ENCODE assay signal across 25 cellular contexts in the genomic region with DNA sequence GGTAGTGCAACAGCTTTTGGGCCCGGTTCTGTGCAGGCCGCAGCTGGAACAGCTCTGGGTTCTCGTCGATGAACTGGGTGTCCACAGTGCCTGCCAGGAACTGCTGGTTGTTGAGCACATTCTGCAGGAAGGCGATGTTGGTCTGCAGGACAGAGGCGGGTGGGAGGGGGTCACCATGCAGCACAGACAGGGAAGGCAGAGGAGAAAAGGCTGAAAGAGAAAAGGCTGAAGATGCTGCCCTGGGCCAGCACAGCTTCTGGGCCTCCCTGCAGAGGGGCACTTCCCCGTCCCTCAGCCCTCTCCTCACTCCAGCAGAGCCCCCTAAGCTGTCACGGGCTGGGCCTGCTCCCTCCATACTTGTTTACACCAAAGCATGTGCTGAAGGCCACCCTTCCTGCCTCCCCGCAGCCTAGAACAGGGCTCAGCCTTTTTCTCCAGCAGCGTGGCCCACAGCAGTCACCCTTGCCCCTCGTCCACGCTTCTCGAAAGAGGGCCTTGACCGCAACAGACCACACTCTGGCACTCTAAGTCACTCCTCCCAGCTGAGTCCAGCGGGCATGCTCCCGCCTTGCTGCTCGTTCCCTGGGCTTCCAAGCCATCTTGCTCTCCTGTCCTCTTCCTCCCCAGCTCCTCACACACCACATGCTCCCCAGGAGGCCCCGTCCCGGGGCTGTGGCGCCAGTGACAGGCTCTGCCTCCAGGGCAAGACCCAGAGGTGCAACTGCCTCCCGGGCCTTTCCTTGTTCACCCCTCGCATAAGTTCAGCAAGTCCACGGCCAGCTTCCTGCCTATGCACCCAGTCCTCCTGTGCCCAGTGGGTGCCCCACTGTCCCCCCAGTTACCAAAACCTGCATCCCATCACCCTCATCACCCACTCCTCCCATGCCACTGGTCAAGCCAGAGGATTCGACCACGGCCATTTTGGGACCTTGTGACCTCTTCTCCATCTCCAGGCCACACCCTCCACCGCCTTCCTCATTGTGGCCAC. TPM values are rescaled to one million over a fixed set of nuclear protein-coding genes. Genes with fewer than 3 reads are reported as not detected.
DNase-seq lines count a peak whose midpoint lies in the region; ATAC-seq, FAIRE-seq and TF ChIP-seq lines count a peak whose summit lies in the region.
"Had no signal": no experiment of that assay in that cellular context is flagged by ENCODE, and none has a peak within 500 bp of the region (broad histone marks: within the 10 kb centered on the region; RNA-seq: fewer than 3 reads in every experiment).

No MANE protein-coding gene starts in this region.

- H3K27me3 ChIP-seq in HepG2 (ENCODE audit: control insufficient read depth in 1 of 2, insufficient read depth in 2 of 2, low read length in 2 of 2) = no peaks in the 10 kb centered on the region
- H3K27me3 ChIP-seq in upper lobe of right lung = no peaks in the 10 kb centered on the region
- H3K27me3 ChIP-seq: brain microvascular endothelial cell, ovary had no signal

- no peaks in the 10 kb centered on the region for H3K79me2 ChIP-seq in HepG2 (ENCODE audit: insufficient read depth, low read length)

- H3K9me3 Mint-ChIP-seq in activated naive CD8-positive, alpha-beta T cell treated with anti-CD3 and anti-CD28 coated beads, Interleukin-2, amount 10 ng/mL, durations not matched to agents 7 days and 5 days = no peaks in the 10 kb centered on the region
- no peaks in the 10 kb centered on the region for H3K9me3 Mint-ChIP-seq in activated naive CD8-positive, alpha-beta T cell treated with anti-CD3 and anti-CD28 coated beads, Interleukin-2, amount 50 U/mL, for 24 hours
- H3K9me3 Mint-ChIP-seq: activated CD4-positive, alpha-beta memory T cell treated with anti-CD3 and anti-CD28 coated beads for 36 hours; activated naive CD4-positive, alpha-beta T cell treated with anti-CD3 and anti-CD28 coated beads, Interleukin-2, amount 50 U/mL, for 72 hours had no signal

- no TSS peak for BruUV-seq in HepG2 (replicated peaks; lab: Mats Ljungman, UMichigan)

- no peaks in the 10 kb centered on the region for H4K20me1 ChIP-seq in HepG2 (ENCODE audit: insufficient read depth, low read length)

- peaks cover 15% of the 10 kb centered on the region for H3K4me1 Mint-ChIP-seq in activated naive CD8-positive, alpha-beta T cell treated with anti-CD3 and anti-CD28 coated beads, Interleukin-2, amount 10 ng/mL, durations not matched to agents 7 days and 5 days
- peaks cover 17% of the 10 kb centered on the region for H3K4me1 Mint-ChIP-seq in activated naive CD8-positive, alpha-beta T cell treated with anti-CD3 and anti-CD28 coated beads, Interleukin-2, amount 50 U/mL, for 24 hours

- WGBS in HepG2 (ENCODE audit: low lambda C conversion rate) = 97% methylated on average over 23 of the region's 26 CpGs

- POLR2A ChIA-PET in activated naive CD8-positive, alpha-beta T cell treated with anti-CD3 and anti-CD28 coated beads, Interleukin-2, amount 10 ng/mL, durations not matched to agents 7 days and 5 days (lab: Charles Lee) = interaction anchor here (4.1 kb wide), 1 partner anchor 10 kb away, joined by 90 read pairs; a partner anchor contains a TSS
- POLR2A ChIA-PET in RWPE1 (lab: Yijun Ruan, JAX; ENCODE audit: low non-redundant PET) (no interaction called here), HepG2 (lab: Yijun Ruan, JAX) (interaction anchor here (1.1 to 2.7 kb wide), 2 partner anchors 10 to 11 kb away, joined by 4 to 24 read pairs; a partner anchor contains a TSS)

- ATAC-seq in activated naive CD8-positive, alpha-beta T cell treated with anti-CD3 and anti-CD28 coated beads, Interleukin-2, amount 10 ng/mL, durations not matched to agents 7 days and 5 days (ENCODE audit: low read depth) = no peak
- ATAC-seq in activated naive CD8-positive, alpha-beta T cell treated with anti-CD3 and anti-CD28 coated beads, Interleukin-2, amount 50 U/mL, for 24 hours = no peak
- no peak for ATAC-seq in HepG2
- ATAC-seq in upper lobe of right lung = no peak
- ATAC-seq in GM21390 (IDR thresholded peaks at IDR 0.05; ENCODE audit: unreplicated experiment) = no peak
- ATAC-seq in HG02870 (IDR thresholded peaks at IDR 0.05; ENCODE audit: unreplicated experiment) = no peak
- ATAC-seq: activated naive CD4-positive, alpha-beta T cell treated with anti-CD3 and anti-CD28 coated beads, Interleukin-2, amount 50 U/mL, for 72 hours; right cardiac atrium had no signal

- H3K27ac Mint-ChIP-seq in activated naive CD8-positive, alpha-beta T cell treated with anti-CD3 and anti-CD28 coated beads, Interleukin-2, amount 10 ng/mL, durations not matched to agents 7 days and 5 days = no peak overlapping the region
- H3K27ac Mint-ChIP-seq in activated naive CD8-positive, alpha-beta T cell treated with anti-CD3 and anti-CD28 coated beads, Interleukin-2, amount 50 U/mL, for 24 hours = no peak overlapping the region
- H3K27ac Mint-ChIP-seq: activated CD4-positive, alpha-beta memory T cell treated with anti-CD3 and anti-CD28 coated beads for 36 hours had no signal

- H3K9me3 ChIP-seq in HepG2 (ENCODE audit: low read length) (no peaks in the 10 kb centered on the region), upper lobe of right lung (no peaks in the 10 kb centered on the region)
- H3K9me3 ChIP-seq: ovary had no signal

- no peak overlapping the region for H3K4me3 ChIP-seq in HepG2 (replicated peaks in 1 of 3; ENCODE audit: insufficient read depth in 1 of 3, low read depth in 2 of 3, low read length in 3 of 3)
- no peak overlapping the region for H3K4me3 ChIP-seq in upper lobe of right lung
- H3K4me3 ChIP-seq: ovary had no signal

- H3K9ac ChIP-seq in HepG2 (ENCODE audit: insufficient read depth, low read depth, low read length) = no peak overlapping the region

- in situ Hi-C loops in HepG2 (cut with HindIII; ENCODE audit: extremely low pct_ligation_motif_present, low pct_unique_long_range_greater_than_20kb) = no loop called here

- TF ChIP-seq EP300 in HepG2 (IDR thresholded peaks at IDR 0.05; ENCODE audit: low read depth in 2 of 2, low read length in 2 of 2) (no peak), HepG2 (CRISPR knock-in tag; IDR thresholded peaks at IDR 0.05; ENCODE audit: borderline replicate concordance) (no peak)

- H3K36me3 ChIP-seq in HepG2 (replicated peaks in 1 of 2; ENCODE audit: control insufficient read depth in 1 of 2, insufficient read depth in 2 of 2, low read length in 2 of 2) (peaks cover 21% of the 10 kb centered on the region in 2 experiments; a peak in 3 of 5 replicates), upper lobe of right lung (no peaks in the 10 kb centered on the region)
- H3K36me3 ChIP-seq: ovary had no signal

- H2AFZ ChIP-seq in HepG2 (ENCODE audit: low read length) = no peak overlapping the region

- H3K4me2 ChIP-seq in HepG2 (ENCODE audit: low read depth, low read length) = no peak overlapping the region

- H3K4me1 ChIP-seq in HepG2 (ENCODE audit: insufficient read depth, low read length) (peaks cover 11% of the 10 kb centered on the region), upper lobe of right lung (peaks cover 6% of the 10 kb centered on the region)

- CTCF ChIA-PET in RWPE1 (lab: Yijun Ruan, JAX) (no interaction called here), HepG2 (lab: Yijun Ruan, JAX; ENCODE audit: low intra/inter-chr PET ratio, low total read pairs) (no interaction called here)

- no peak overlapping the region for H3K4me3 Mint-ChIP-seq in activated naive CD8-positive, alpha-beta T cell treated with anti-CD3 and anti-CD28 coated beads, Interleukin-2, amount 10 ng/mL, durations not matched to agents 7 days and 5 days
- H3K4me3 Mint-ChIP-seq in activated naive CD8-positive, alpha-beta T cell treated with anti-CD3 and anti-CD28 coated beads, Interleukin-2, amount 50 U/mL, for 24 hours = no peak overlapping the region
- H3K4me3 Mint-ChIP-seq: activated CD4-positive, alpha-beta memory T cell treated with anti-CD3 and anti-CD28 coated beads for 36 hours had no signal

- TF ChIP-seq CTCF in RWPE1 (conservative IDR thresholded peaks at IDR 0.05; ENCODE audit: low read depth) (no peak), HepG2 (CRISPR knock-in tag; IDR thresholded peaks at IDR 0.05) (no peak), upper lobe of right lung (IDR thresholded peaks at IDR 0.05) (no peak)

- peak overlapping the region; percentile 94 for H3K27ac ChIP-seq in RWPE1
- no peak overlapping the region for H3K27ac ChIP-seq in HepG2 (ENCODE audit: extremely low read length, insufficient read depth, low read length)
- no peak overlapping the region for H3K27ac ChIP-seq in upper lobe of right lung
- H3K27ac ChIP-seq: brain microvascular endothelial cell, ovary, VCaP had no signal

- intact Hi-C loops in HepG2 (cut with micrococcal nuclease; ENCODE audit: unreplicated experiment) = no loop called here
- intact Hi-C loops in upper lobe of right lung (cut with DNase I) = no loop called here

- TF ChIP-seq RAD21 in HepG2 (CRISPR knock-in tag; IDR thresholded peaks at IDR 0.05) = no peak

- H3K36me3 Mint-ChIP-seq in activated naive CD8-positive, alpha-beta T cell treated with anti-CD3 and anti-CD28 coated beads, Interleukin-2, amount 10 ng/mL, durations not matched to agents 7 days and 5 days = no peaks in the 10 kb centered on the region
- peaks cover 2% of the 10 kb centered on the region for H3K36me3 Mint-ChIP-seq in activated naive CD8-positive, alpha-beta T cell treated with anti-CD3 and anti-CD28 coated beads, Interleukin-2, amount 50 U/mL, for 24 hours (ENCODE audit: low read depth)
- H3K36me3 Mint-ChIP-seq: activated CD4-positive, alpha-beta memory T cell treated with anti-CD3 and anti-CD28 coated beads for 36 hours; activated naive CD4-positive, alpha-beta T cell treated with anti-CD3 and anti-CD28 coated beads, Interleukin-2, amount 50 U/mL, for 72 hours had no signal

- H3K27me3 Mint-ChIP-seq in activated naive CD8-positive, alpha-beta T cell treated with anti-CD3 and anti-CD28 coated beads, Interleukin-2, amount 10 ng/mL, durations not matched to agents 7 days and 5 days = no peaks in the 10 kb centered on the region
- H3K27me3 Mint-ChIP-seq in activated naive CD8-positive, alpha-beta T cell treated with anti-CD3 and anti-CD28 coated beads, Interleukin-2, amount 50 U/mL, for 24 hours = no peaks in the 10 kb centered on the region
- H3K27me3 Mint-ChIP-seq: activated CD4-positive, alpha-beta memory T cell treated with anti-CD3 and anti-CD28 coated beads for 36 hours had no signal

- peak; percentile 33 for DNase-seq in activated naive CD8-positive, alpha-beta T cell treated with anti-CD3 and anti-CD28 coated beads, Interleukin-2, amount 10 ng/mL, durations not matched to agents 7 days and 5 days
- DNase-seq in activated naive CD8-positive, alpha-beta T cell treated with anti-CD3 and anti-CD28 coated beads, Interleukin-2, amount 50 U/mL, for 24 hours = no peak
- DNase-seq in RWPE1 (ENCODE audit: low spot score) = no peak
- DNase-seq in HepG2 (ENCODE audit: low spot score) = no peak
- DNase-seq in upper lobe of right lung = peak; percentile 59
- no peak for DNase-seq in superior temporal gyrus (ENCODE audit: extremely low spot score)
- DNase-seq: activated CD4-positive, alpha-beta memory T cell treated with anti-CD3 and anti-CD28 coated beads for 36 hours; activated T-cell treated with anti-CD3 and anti-CD28 coated beads, Interleukin-2, amount 50 U/mL, for 1 hour; brain microvascular endothelial cell; cortex of kidney; hippocampal formation; Karpas-422; NCI-H187; NCI-H774; SHP77; stimulated activated CD4-positive, alpha-beta T cell treated with anti-CD3 and anti-CD28 coated beads, Interleukin-15, amount 100 ng/mL, for 24 hours; substantia nigra had no signal

- no peak for TF ChIP-seq POLR2A in HepG2 (IDR thresholded peaks at IDR 0.05; ENCODE audit: insufficient read depth in 1 of 2, low read depth in 2 of 2, low read length in 2 of 2)

- FAIRE-seq in HepG2 (lab: Jason Lieb, UNC) = no peak
- FAIRE-seq: endothelial cell of umbilical vein, H54 had no signal

RNA-seq across cellular contexts. Expression of a gene that starts 3.3 kb away (rescaled TPM):
- total RNA-seq in activated naive CD8-positive, alpha-beta T cell treated with anti-CD3 and anti-CD28 coated beads, Interleukin-2, amount 10 ng/mL, durations not matched to agents 7 days and 5 days = 10 to 100 TPM; 16.4 to 17.0 TPM
- total RNA-seq in HepG2 (2016; rRNA removed; fragmentation: Illumina TruSeq; extraction: Trizol) (4.4 and 6.8 TPM in 2 replicates), upper lobe of right lung (14.0 TPM)
- 1.1 TPM in 2 replicates for total RNA-seq in HepG2 (2016; cell fraction: cytosol; rRNA removed; fragmentation: Illumina TruSeq; extraction: Trizol; ENCODE audit: low read depth)
- 3.5 and 6.4 TPM in 2 replicates for total RNA-seq in HepG2 (2016; cell fraction: insoluble cytoplasmic fraction; rRNA removed; fragmentation: Illumina TruSeq; extraction: Trizol)
- 4.1 and 5.5 TPM in 2 replicates for total RNA-seq in HepG2 (2016; cell fraction: membrane; rRNA removed; fragmentation: Illumina TruSeq; extraction: Trizol)
- total RNA-seq in HepG2 (2016; cell fraction: nucleus; rRNA removed; fragmentation: Illumina TruSeq; extraction: Trizol) = 2.9 and 5.5 TPM in 2 replicates
- polyA plus RNA-seq in HepG2 (2011; rRNA removed) = 1.3 and 2.4 TPM in 2 replicates
- polyA plus RNA-seq in HepG2 (2011; cell fraction: cytosol; rRNA removed) = 1.7 and 3.3 TPM in 2 replicates
- polyA plus RNA-seq in HepG2 (2011; cell fraction: nucleus; rRNA removed) = 7.1 and 9.6 TPM in 2 replicates
- 1.2 and 2.5 TPM in 2 replicates for polyA plus RNA-seq in HepG2 (2012)
- 1.4 and 1.5 TPM in 2 replicates for polyA plus RNA-seq in HepG2 (2016; cell fraction: cytosol; fragmentation: Illumina TruSeq; extraction: Trizol; ENCODE audit: low read depth)
- polyA plus RNA-seq in HepG2 (2016; cell fraction: insoluble cytoplasmic fraction; fragmentation: Illumina TruSeq; extraction: Trizol; ENCODE audit: low read depth) = 3.8 and 4.4 TPM in 2 replicates
- 3.3 and 4.1 TPM in 2 replicates for polyA plus RNA-seq in HepG2 (2016; cell fraction: membrane; fragmentation: Illumina TruSeq; extraction: Trizol; ENCODE audit: low read depth)
- polyA plus RNA-seq in HepG2 (2016; cell fraction: nucleus; fragmentation: Illumina TruSeq; extraction: Trizol; ENCODE audit: insufficient read depth, low read depth) = 7.3 and 8.5 TPM in 2 replicates
- 3.9 and 38.9 TPM in 2 replicates for polyA minus RNA-seq in HepG2 (2011; rRNA and poly(A)+ RNA removed; ENCODE audit: low replicate concordance)
- 2.7 and 3.0 TPM in 2 replicates for polyA minus RNA-seq in HepG2 (2011; cell fraction: cytosol; rRNA and poly(A)+ RNA removed)
- 1.1 and 1.5 TPM in 2 replicates for polyA minus RNA-seq in HepG2 (2011; cell fraction: nucleus; rRNA and poly(A)+ RNA removed)

RNA-seq across cellular contexts. Expression of a gene that starts 10.3 kb away (rescaled TPM):
- total RNA-seq in activated naive CD8-positive, alpha-beta T cell treated with anti-CD3 and anti-CD28 coated beads, Interleukin-2, amount 10 ng/mL, durations not matched to agents 7 days and 5 days = 10 to 100 TPM; 23.0 to 27.2 TPM
- total RNA-seq in HepG2 (2016; rRNA removed; fragmentation: Illumina TruSeq; extraction: Trizol) = 8.0 and 22.2 TPM in 2 replicates
- 5.3 and 5.8 TPM in 2 replicates for total RNA-seq in HepG2 (2016; cell fraction: cytosol; rRNA removed; fragmentation: Illumina TruSeq; extraction: Trizol; ENCODE audit: low read depth)
- total RNA-seq in HepG2 (2016; cell fraction: insoluble cytoplasmic fraction; rRNA removed; fragmentation: Illumina TruSeq; extraction: Trizol) = 8.3 and 23.5 TPM in 2 replicates
- total RNA-seq in HepG2 (2016; cell fraction: membrane; rRNA removed; fragmentation: Illumina TruSeq; extraction: Trizol) = 9.8 and 10.6 TPM in 2 replicates
- total RNA-seq in HepG2 (2016; cell fraction: nucleus; rRNA removed; fragmentation: Illumina TruSeq; extraction: Trizol) = 18.1 and 22.0 TPM in 2 replicates
- 22.4 and 29.3 TPM in 2 replicates for polyA plus RNA-seq in HepG2 (2011; rRNA removed)
- 18.4 and 29.0 TPM in 2 replicates for polyA plus RNA-seq in HepG2 (2011; cell fraction: cytosol; rRNA removed)
- 56.2 and 66.8 TPM in 2 replicates for polyA plus RNA-seq in HepG2 (2011; cell fraction: nucleus; rRNA removed)
- 14.4 and 22.1 TPM in 2 replicates for polyA plus RNA-seq in HepG2 (2012)
- polyA plus RNA-seq in HepG2 (2016; cell fraction: cytosol; fragmentation: Illumina TruSeq; extraction: Trizol; ENCODE audit: low read depth) = 5.7 and 6.5 TPM in 2 replicates
- polyA plus RNA-seq in HepG2 (2016; cell fraction: insoluble cytoplasmic fraction; fragmentation: Illumina TruSeq; extraction: Trizol; ENCODE audit: low read depth) = 9.5 and 11.9 TPM in 2 replicates
- 8.8 and 9.5 TPM in 2 replicates for polyA plus RNA-seq in HepG2 (2016; cell fraction: membrane; fragmentation: Illumina TruSeq; extraction: Trizol; ENCODE audit: low read depth)
- polyA plus RNA-seq in HepG2 (2016; cell fraction: nucleus; fragmentation: Illumina TruSeq; extraction: Trizol; ENCODE audit: insufficient read depth, low read depth) = 41.3 and 46.5 TPM in 2 replicates
- polyA minus RNA-seq in HepG2 (2011; rRNA and poly(A)+ RNA removed; ENCODE audit: low replicate concordance) = 40.2 and 41.8 TPM in 2 replicates
- 11.0 and 11.1 TPM in 2 replicates for polyA minus RNA-seq in HepG2 (2011; cell fraction: cytosol; rRNA and poly(A)+ RNA removed)
- 16.7 and 18.8 TPM in 2 replicates for polyA minus RNA-seq in HepG2 (2011; cell fraction: nucleus; rRNA and poly(A)+ RNA removed)
- total RNA-seq in upper lobe of right lung = 18.4 TPM

Comparison
In these comparisons a context has a peak if more than half of its experiments do, and no peak if none do; other contexts are left out.
1. DNase-seq: peak in activated naive CD8-positive, alpha-beta T cell treated with anti-CD3 and anti-CD28 coated beads, Interleukin-2, amount 10 ng/mL, durations not matched to agents 7 days and 5 days (single experiment) and upper lobe of right lung (single experiment); none in activated naive CD8-positive, alpha-beta T cell treated with anti-CD3 and anti-CD28 coated beads, Interleukin-2, amount 50 U/mL, for 24 hours (single experiment), RWPE1 (single experiment), HepG2 (single experiment) and superior temporal gyrus (single experiment).